1 cellular context compared by ENCODE assay signal in the genomic region with DNA sequence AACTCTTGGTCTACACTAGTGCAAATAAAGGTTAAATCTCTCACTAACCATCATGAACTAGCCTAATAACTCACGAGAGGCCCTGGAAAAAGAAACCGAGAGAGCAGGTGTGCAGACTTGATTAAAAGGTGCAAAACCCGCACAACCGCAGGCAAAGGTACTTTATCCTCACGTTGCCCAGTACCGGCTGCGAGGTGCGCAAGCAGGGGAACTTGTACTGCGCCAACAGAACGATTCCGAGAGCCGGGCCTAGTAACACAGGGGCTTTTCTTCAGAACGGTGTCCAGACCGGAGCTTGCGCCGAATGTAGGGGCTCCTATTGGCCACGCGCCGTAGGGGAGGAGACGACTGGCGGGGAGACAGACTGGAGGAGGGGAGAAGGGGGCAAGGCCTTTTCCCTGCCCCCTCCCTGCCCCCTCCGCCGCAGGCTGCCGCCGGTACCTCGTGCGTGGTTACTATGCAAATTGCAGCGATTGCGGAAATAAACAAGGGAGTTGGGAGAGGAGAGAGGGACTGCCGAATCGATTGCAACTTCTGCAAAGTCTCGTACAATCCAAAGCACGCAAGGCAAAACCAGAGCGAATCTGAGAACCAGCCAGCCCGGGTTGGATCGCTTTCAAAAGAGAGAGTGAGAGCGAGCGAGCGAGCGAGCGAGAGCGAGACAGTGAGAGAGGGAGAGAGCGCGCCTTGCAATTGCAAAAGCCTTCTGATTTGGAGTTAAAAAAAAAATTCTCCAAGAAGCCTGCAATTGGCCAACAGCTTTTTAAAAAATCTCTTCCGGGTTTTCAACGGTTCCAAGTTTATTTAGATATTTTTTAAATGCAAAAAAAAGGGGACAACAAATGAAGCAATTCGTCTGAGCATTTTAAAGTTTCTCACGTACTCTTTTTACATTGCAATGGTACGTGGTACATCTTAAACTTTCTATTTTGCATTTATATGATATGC.
A peak's percentile ranks its signal among the peaks of the same experiment; 100 is the strongest.
TF ChIP-seq lines count a peak whose summit lies in the region.

No MANE protein-coding gene starts in this region.

TF ChIP-seq in HEK293, 187 proteins besides CTCF, POLR2A, EP300 and RAD21 (continued from another document and continues in another):
- TF ChIP-seq, protein P1, sequence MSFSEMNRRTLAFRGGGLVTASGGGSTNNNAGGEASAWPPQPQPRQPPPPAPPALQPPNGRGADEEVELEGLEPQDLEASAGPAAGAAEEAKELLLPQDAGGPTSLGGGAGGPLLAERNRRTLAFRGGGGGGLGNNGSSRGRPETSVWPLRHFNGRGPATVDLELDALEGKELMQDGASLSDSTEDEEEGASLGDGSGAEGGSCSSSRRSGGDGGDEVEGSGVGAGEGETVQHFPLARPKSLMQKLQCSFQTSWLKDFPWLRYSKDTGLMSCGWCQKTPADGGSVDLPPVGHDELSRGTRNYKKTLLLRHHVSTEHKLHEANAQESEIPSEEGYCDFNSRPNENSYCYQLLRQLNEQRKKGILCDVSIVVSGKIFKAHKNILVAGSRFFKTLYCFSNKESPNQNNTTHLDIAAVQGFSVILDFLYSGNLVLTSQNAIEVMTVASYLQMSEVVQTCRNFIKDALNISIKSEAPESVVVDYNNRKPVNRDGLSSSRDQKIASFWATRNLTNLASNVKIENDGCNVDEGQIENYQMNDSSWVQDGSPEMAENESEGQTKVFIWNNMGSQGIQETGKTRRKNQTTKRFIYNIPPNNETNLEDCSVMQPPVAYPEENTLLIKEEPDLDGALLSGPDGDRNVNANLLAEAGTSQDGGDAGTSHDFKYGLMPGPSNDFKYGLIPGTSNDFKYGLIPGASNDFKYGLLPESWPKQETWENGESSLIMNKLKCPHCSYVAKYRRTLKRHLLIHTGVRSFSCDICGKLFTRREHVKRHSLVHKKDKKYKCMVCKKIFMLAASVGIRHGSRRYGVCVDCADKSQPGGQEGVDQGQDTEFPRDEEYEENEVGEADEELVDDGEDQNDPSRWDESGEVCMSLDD (tag by site-specific recombination; IDR thresholded peaks at IDR 0.05), result peak; percentile 88
- TF ChIP-seq ZNF175 (tag by site-specific recombination; IDR thresholded peaks at IDR 0.05) (no peak), ZNF354C (tag by site-specific recombination; IDR thresholded peaks at IDR 0.05; ENCODE audit: borderline replicate concordance, low read depth) (no peak), ZNF571 (tag by site-specific recombination; IDR thresholded peaks at IDR 0.05) (no peak), ZNF658 (tag by site-specific recombination; IDR thresholded peaks at IDR 0.05) (no peak), ZNF621 (tag by site-specific recombination; IDR thresholded peaks at IDR 0.05) (no peak), ZNF112 (tag by site-specific recombination; IDR thresholded peaks at IDR 0.05) (no peak), ZNF23 (tag by site-specific recombination; IDR thresholded peaks at IDR 0.05; ENCODE audit: borderline replicate concordance) (no peak), ZNF335 (tag by site-specific recombination; conservative IDR thresholded peaks at IDR 0.05) (peak; percentile 70), ZNF292 (tag by site-specific recombination; IDR thresholded peaks at IDR 0.05; ENCODE audit: borderline replicate concordance, low read depth) (no peak), ZNF37A (tag by site-specific recombination; IDR thresholded peaks at IDR 0.05) (no peak), ZSCAN30 (tag by site-specific recombination; IDR thresholded peaks at IDR 0.05) (0 out of 2 replicates have a peak, but pooled peaks have one; percentile 20), YY1 (tag by site-specific recombination; IDR thresholded peaks at IDR 0.05) (no peak), ZNF530 (tag by site-specific recombination; IDR thresholded peaks at IDR 0.05; ENCODE audit: low read depth) (no peak), ZNF510 (tag by site-specific recombination; IDR thresholded peaks at IDR 0.05; ENCODE audit: insufficient replicate concordance) (no peak), SALL2 (tag by site-specific recombination; IDR thresholded peaks at IDR 0.05; ENCODE audit: borderline replicate concordance) (no peak), SP2 (tag by site-specific recombination; IDR thresholded peaks at IDR 0.05) (peak; percentile 94), ZNF426 (tag by site-specific recombination; IDR thresholded peaks at IDR 0.05) (no peak), ZNF19 (tag by site-specific recombination; IDR thresholded peaks at IDR 0.05; ENCODE audit: low read depth) (no peak), ZNF596 (tag by site-specific recombination; IDR thresholded peaks at IDR 0.05) (peak; percentile 100), ZNF707 (tag by site-specific recombination; IDR thresholded peaks at IDR 0.05) (no peak), ZFP3 (tag by site-specific recombination; IDR thresholded peaks at IDR 0.05; ENCODE audit: low read depth) (no peak), ZNF223 (tag by site-specific recombination; IDR thresholded peaks at IDR 0.05) (no peak), OVOL3 (tag by site-specific recombination; IDR thresholded peaks at IDR 0.05) (no peak), EGR2 (tag by site-specific recombination; IDR thresholded peaks at IDR 0.05; ENCODE audit: low read depth) (peak; percentile 71), ZNF138 (tag by site-specific recombination; IDR thresholded peaks at IDR 0.05; ENCODE audit: borderline replicate concordance) (no peak), ZNF350 (tag by site-specific recombination; IDR thresholded peaks at IDR 0.05) (no peak), KLF9 (tag by site-specific recombination; IDR thresholded peaks at IDR 0.05; ENCODE audit: low read depth) (peak; percentile 60; the same call in 1 of the 2 replicates), FEZF1 (tag by site-specific recombination; IDR thresholded peaks at IDR 0.05) (peak; percentile 84), MYNN (tag by site-specific recombination; IDR thresholded peaks at IDR 0.05; ENCODE audit: borderline replicate concordance) (peak; percentile 93), ZNF404 (tag by site-specific recombination; IDR thresholded peaks at IDR 0.05) (no peak), ZNF16 (tag by site-specific recombination; IDR thresholded peaks at IDR 0.05; ENCODE audit: low read depth) (no peak), BCL11A (tag by site-specific recombination; IDR thresholded peaks at IDR 0.05; ENCODE audit: low read depth) (0 out of 2 replicates have a peak, but pooled peaks have one; percentile 57), HOXC10 (CRISPR knock-in tag; IDR thresholded peaks at IDR 0.05) (no peak), ZBTB20 (tag by site-specific recombination; IDR thresholded peaks at IDR 0.05) (peak; percentile 47), ZNF311 (tag by site-specific recombination; IDR thresholded peaks at IDR 0.05; ENCODE audit: borderline replicate concordance) (no peak), ZNF791 (tag by site-specific recombination; IDR thresholded peaks at IDR 0.05) (no peak), ZNF776 (tag by site-specific recombination; IDR thresholded peaks at IDR 0.05; ENCODE audit: borderline replicate concordance) (no peak), ZNF2 (tag by site-specific recombination; IDR thresholded peaks at IDR 0.05) (peak; percentile 37; the same call in 1 of the 2 replicates), ZNF560 (tag by site-specific recombination; IDR thresholded peaks at IDR 0.05; ENCODE audit: borderline replicate concordance) (no peak), ZXDB (tag by site-specific recombination; IDR thresholded peaks at IDR 0.05) (peak; percentile 98), ZIC2 (tag by site-specific recombination; IDR thresholded peaks at IDR 0.05) (peak; percentile 21; the same call in 1 of the 2 replicates), GLIS1 (tag by site-specific recombination; IDR thresholded peaks at IDR 0.05) (peak; percentile 69), ZNF133 (tag by site-specific recombination; IDR thresholded peaks at IDR 0.05) (no peak), ZNF114 (tag by site-specific recombination; IDR thresholded peaks at IDR 0.05) (no peak)
- TF ChIP-seq, protein P2, sequence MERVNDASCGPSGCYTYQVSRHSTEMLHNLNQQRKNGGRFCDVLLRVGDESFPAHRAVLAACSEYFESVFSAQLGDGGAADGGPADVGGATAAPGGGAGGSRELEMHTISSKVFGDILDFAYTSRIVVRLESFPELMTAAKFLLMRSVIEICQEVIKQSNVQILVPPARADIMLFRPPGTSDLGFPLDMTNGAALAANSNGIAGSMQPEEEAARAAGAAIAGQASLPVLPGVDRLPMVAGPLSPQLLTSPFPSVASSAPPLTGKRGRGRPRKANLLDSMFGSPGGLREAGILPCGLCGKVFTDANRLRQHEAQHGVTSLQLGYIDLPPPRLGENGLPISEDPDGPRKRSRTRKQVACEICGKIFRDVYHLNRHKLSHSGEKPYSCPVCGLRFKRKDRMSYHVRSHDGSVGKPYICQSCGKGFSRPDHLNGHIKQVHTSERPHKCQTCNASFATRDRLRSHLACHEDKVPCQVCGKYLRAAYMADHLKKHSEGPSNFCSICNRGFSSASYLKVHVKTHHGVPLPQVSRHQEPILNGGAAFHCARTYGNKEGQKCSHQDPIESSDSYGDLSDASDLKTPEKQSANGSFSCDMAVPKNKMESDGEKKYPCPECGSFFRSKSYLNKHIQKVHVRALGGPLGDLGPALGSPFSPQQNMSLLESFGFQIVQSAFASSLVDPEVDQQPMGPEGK (tag by site-specific recombination; IDR thresholded peaks at IDR 0.05), result peak; percentile 100
- TF ChIP-seq, protein P3, sequence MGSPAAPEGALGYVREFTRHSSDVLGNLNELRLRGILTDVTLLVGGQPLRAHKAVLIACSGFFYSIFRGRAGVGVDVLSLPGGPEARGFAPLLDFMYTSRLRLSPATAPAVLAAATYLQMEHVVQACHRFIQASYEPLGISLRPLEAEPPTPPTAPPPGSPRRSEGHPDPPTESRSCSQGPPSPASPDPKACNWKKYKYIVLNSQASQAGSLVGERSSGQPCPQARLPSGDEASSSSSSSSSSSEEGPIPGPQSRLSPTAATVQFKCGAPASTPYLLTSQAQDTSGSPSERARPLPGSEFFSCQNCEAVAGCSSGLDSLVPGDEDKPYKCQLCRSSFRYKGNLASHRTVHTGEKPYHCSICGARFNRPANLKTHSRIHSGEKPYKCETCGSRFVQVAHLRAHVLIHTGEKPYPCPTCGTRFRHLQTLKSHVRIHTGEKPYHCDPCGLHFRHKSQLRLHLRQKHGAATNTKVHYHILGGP (tag by site-specific recombination; IDR thresholded peaks at IDR 0.05), result no peak
- TF ChIP-seq, protein P4, sequence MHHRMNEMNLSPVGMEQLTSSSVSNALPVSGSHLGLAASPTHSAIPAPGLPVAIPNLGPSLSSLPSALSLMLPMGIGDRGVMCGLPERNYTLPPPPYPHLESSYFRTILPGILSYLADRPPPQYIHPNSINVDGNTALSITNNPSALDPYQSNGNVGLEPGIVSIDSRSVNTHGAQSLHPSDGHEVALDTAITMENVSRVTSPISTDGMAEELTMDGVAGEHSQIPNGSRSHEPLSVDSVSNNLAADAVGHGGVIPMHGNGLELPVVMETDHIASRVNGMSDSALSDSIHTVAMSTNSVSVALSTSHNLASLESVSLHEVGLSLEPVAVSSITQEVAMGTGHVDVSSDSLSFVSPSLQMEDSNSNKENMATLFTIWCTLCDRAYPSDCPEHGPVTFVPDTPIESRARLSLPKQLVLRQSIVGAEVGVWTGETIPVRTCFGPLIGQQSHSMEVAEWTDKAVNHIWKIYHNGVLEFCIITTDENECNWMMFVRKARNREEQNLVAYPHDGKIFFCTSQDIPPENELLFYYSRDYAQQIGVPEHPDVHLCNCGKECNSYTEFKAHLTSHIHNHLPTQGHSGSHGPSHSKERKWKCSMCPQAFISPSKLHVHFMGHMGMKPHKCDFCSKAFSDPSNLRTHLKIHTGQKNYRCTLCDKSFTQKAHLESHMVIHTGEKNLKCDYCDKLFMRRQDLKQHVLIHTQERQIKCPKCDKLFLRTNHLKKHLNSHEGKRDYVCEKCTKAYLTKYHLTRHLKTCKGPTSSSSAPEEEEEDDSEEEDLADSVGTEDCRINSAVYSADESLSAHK (tag by site-specific recombination; IDR thresholded peaks at IDR 0.05), result peak; percentile 61; the same call in 1 of the 2 replicates
- TF ChIP-seq, protein P5, sequence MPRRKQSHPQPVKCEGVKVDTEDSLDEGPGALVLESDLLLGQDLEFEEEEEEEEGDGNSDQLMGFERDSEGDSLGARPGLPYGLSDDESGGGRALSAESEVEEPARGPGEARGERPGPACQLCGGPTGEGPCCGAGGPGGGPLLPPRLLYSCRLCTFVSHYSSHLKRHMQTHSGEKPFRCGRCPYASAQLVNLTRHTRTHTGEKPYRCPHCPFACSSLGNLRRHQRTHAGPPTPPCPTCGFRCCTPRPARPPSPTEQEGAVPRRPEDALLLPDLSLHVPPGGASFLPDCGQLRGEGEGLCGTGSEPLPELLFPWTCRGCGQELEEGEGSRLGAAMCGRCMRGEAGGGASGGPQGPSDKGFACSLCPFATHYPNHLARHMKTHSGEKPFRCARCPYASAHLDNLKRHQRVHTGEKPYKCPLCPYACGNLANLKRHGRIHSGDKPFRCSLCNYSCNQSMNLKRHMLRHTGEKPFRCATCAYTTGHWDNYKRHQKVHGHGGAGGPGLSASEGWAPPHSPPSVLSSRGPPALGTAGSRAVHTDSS (tag by site-specific recombination; IDR thresholded peaks at IDR 0.05), result no peak
- TF ChIP-seq, protein P6, sequence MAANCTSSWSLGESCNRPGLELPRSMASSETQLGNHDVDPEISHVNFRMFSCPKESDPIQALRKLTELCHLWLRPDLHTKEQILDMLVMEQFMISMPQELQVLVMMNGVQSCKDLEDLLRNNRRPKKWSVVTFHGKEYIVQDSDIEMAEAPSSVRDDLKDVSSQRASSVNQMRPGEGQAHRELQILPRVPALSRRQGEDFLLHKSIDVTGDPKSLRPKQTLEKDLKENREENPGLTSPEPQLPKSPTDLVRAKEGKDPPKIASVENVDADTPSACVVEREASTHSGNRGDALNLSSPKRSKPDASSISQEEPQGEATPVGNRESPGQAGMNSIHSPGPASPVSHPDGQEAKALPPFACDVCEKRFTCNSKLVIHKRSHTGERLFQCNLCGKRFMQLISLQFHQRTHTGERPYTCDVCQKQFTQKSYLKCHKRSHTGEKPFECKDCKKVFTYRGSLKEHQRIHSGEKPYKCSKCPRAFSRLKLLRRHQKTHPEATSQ (tag by site-specific recombination; IDR thresholded peaks at IDR 0.05), result no peak
- TF ChIP-seq, protein P7, sequence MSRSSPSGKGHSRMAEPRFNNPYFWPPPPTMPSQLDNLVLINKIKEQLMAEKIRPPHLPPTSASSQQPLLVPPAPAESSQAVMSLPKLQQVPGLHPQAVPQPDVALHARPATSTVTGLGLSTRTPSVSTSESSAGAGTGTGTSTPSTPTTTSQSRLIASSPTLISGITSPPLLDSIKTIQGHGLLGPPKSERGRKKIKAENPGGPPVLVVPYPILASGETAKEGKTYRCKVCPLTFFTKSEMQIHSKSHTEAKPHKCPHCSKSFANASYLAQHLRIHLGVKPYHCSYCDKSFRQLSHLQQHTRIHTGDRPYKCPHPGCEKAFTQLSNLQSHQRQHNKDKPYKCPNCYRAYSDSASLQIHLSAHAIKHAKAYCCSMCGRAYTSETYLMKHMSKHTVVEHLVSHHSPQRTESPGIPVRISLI (tag by site-specific recombination; IDR thresholded peaks at IDR 0.05), result no peak
- TF ChIP-seq, protein P8, sequence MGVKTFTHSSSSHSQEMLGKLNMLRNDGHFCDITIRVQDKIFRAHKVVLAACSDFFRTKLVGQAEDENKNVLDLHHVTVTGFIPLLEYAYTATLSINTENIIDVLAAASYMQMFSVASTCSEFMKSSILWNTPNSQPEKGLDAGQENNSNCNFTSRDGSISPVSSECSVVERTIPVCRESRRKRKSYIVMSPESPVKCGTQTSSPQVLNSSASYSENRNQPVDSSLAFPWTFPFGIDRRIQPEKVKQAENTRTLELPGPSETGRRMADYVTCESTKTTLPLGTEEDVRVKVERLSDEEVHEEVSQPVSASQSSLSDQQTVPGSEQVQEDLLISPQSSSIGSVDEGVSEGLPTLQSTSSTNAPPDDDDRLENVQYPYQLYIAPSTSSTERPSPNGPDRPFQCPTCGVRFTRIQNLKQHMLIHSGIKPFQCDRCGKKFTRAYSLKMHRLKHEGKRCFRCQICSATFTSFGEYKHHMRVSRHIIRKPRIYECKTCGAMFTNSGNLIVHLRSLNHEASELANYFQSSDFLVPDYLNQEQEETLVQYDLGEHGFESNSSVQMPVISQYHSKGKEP (tag by site-specific recombination; IDR thresholded peaks at IDR 0.05), result peak; percentile 98
